In the genomic region with DNA sequence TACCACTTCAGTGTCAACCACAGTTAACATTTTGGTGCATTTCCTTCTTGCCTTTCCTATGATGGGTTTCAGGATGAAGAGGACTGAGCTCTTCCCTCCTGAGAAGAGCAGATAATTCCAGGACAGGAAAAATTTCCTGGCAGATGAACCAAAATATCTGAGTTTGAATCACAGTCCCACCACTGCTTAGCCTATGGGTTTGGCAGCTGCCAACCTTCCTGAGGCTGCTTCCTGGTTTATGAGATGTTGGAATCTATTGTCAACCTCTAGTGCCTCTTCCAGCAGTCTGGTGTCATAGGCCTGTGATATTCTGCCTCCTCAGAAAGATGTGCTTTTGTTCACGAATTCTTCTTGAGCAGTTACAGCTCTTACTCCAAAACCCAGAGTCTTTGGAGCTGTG, we compare ENCODE assay signal across 32 cellular contexts.
DNase-seq lines count a peak whose midpoint lies in the region; ATAC-seq, FAIRE-seq and TF ChIP-seq lines count a peak whose summit lies in the region.
"Had no signal": no experiment of that assay in that cellular context is flagged by ENCODE, and none has a peak within 500 bp of the region (broad histone marks: within the 10 kb centered on the region; RNA-seq: fewer than 3 reads in every experiment).

No MANE protein-coding gene starts in this region.

- no peak overlapping the region for H3K4me3 ChIP-seq in MG63
- H3K4me3 ChIP-seq in astrocyte (ENCODE audit: insufficient read depth, low read depth, low read length), result no peak overlapping the region
- H3K4me3 ChIP-seq in keratinocyte (ENCODE audit: control insufficient read depth in 2 of 3, extremely low read depth in 1 of 3, insufficient read depth in 2 of 3, low read depth in 1 of 3, low read length in 3 of 3), result no peak overlapping the region
- H3K4me3 ChIP-seq: A549, hepatocyte, psoas muscle, SJCRH30, testis, uterus had no signal

- H3K79me2 ChIP-seq in astrocyte (ENCODE audit: insufficient read depth, low read length) (no peaks in the 10 kb centered on the region), keratinocyte (ENCODE audit: control insufficient read depth, insufficient read depth, low read length) (no peaks in the 10 kb centered on the region)
- H3K79me2 ChIP-seq: hepatocyte had no signal

- H3K9me3 ChIP-seq in MG63, result no peaks in the 10 kb centered on the region
- H3K9me3 ChIP-seq in astrocyte (ENCODE audit: insufficient read depth, low read depth, low read length), result no peaks in the 10 kb centered on the region
- no peaks in the 10 kb centered on the region for H3K9me3 ChIP-seq in keratinocyte (ENCODE audit: control insufficient read depth, low read depth, low read length)
- H3K9me3 ChIP-seq: A549, neutrophil, psoas muscle, SJCRH30, testis, uterus had no signal

- H3K4me3 Mint-ChIP-seq in astrocyte (ENCODE audit: unreplicated experiment), result no peak overlapping the region
- no peak overlapping the region for H3K4me3 Mint-ChIP-seq in T-helper 2 cell treated with Interferon-gamma antibody and Interleukin-4, amounts not matched to agents 5 μg/mL and 100 μg/mL, for 36 hours
- H3K4me3 Mint-ChIP-seq: activated CD4-positive, alpha-beta memory T cell treated with anti-CD3 and anti-CD28 coated beads for 36 hours; activated naive CD4-positive, alpha-beta T cell treated with anti-CD3 and anti-CD28 coated beads, Interleukin-2, amount 10 ng/mL, durations not matched to agents 7 days and 5 days; CD4-positive, alpha-beta memory T cell; naive B cell had no signal

- no peaks in the 10 kb centered on the region for H3K27me3 ChIP-seq in MG63
- no peaks in the 10 kb centered on the region for H3K27me3 ChIP-seq in astrocyte (ENCODE audit: insufficient read depth, low read length)
- no peaks in the 10 kb centered on the region for H3K27me3 ChIP-seq in keratinocyte (ENCODE audit: control insufficient read depth, extremely low read depth, insufficient read depth, low read length)
- H3K27me3 ChIP-seq: brain microvascular endothelial cell, hepatocyte, neutrophil, SJCRH30, testis, uterus had no signal

- FAIRE-seq in astrocyte (lab: Jason Lieb, UNC), result no peak
- peak; percentile 29 for FAIRE-seq in keratinocyte (lab: Jason Lieb, UNC)
- FAIRE-seq: A549, frontal cortex, G401.6, GM19239, TTC549 had no signal

- H3K9ac ChIP-seq in astrocyte (ENCODE audit: low read length), result no peak overlapping the region
- no peak overlapping the region for H3K9ac ChIP-seq in keratinocyte (ENCODE audit: control insufficient read depth, extremely low read depth, insufficient read depth, low read length)

- H3K27ac ChIP-seq in astrocyte (ENCODE audit: low read depth, low read length) (no peak overlapping the region), keratinocyte (ENCODE audit: control insufficient read depth, insufficient read depth, low read length) (peak overlapping the region; percentile 17)
- H3K27ac ChIP-seq: brain microvascular endothelial cell, hepatocyte, neutrophil, psoas muscle, SJCRH30, testis, uterus had no signal

- peak overlapping the region; percentile 19 for H3K4me2 ChIP-seq in astrocyte (ENCODE audit: low read length)
- H3K4me2 ChIP-seq in keratinocyte (ENCODE audit: control insufficient read depth, extremely low read depth, insufficient read depth, low read depth, low read length), result peak overlapping the region; percentile 37
- H3K4me2 ChIP-seq: A549, hepatocyte had no signal

- H3K9me1 ChIP-seq in keratinocyte (ENCODE audit: control insufficient read depth, extremely low read depth, insufficient read depth, low read length), result no peaks in the 10 kb centered on the region

- dilution Hi-C loops in keratinocyte (cut with MboI; ENCODE audit: extremely low pct_ligation_motif_present, low sequenced_read_pairs), result no loop called here

- no peak for ATAC-seq in GM18858 (IDR thresholded peaks at IDR 0.05; ENCODE audit: unreplicated experiment)
- no peak for ATAC-seq in GM21526 (IDR thresholded peaks at IDR 0.05; ENCODE audit: low FRiP score, unreplicated experiment)

- peaks cover 7% of the 10 kb centered on the region for H3K36me3 Mint-ChIP-seq in astrocyte (ENCODE audit: low read depth, unreplicated experiment)
- no peaks in the 10 kb centered on the region for H3K36me3 Mint-ChIP-seq in T-helper 2 cell treated with Interferon-gamma antibody and Interleukin-4, amounts not matched to agents 5 μg/mL and 100 μg/mL, for 36 hours (ENCODE audit: low read depth)
- H3K36me3 Mint-ChIP-seq: activated CD4-positive, alpha-beta memory T cell treated with anti-CD3 and anti-CD28 coated beads for 36 hours; activated naive CD4-positive, alpha-beta T cell treated with anti-CD3 and anti-CD28 coated beads, Interleukin-2, amount 10 ng/mL, durations not matched to agents 7 days and 5 days; CD4-positive, alpha-beta memory T cell; naive B cell had no signal

- H3K4me1 Mint-ChIP-seq in astrocyte (ENCODE audit: low read depth, unreplicated experiment), result peaks cover 30% of the 10 kb centered on the region
- H3K4me1 Mint-ChIP-seq in T-helper 2 cell treated with Interferon-gamma antibody and Interleukin-4, amounts not matched to agents 5 μg/mL and 100 μg/mL, for 36 hours (ENCODE audit: low read depth), result no peaks in the 10 kb centered on the region
- H3K4me1 Mint-ChIP-seq: activated naive CD4-positive, alpha-beta T cell treated with anti-CD3 and anti-CD28 coated beads, Interleukin-2, amount 10 ng/mL, durations not matched to agents 7 days and 5 days; CD4-positive, alpha-beta memory T cell; naive B cell had no signal

- H4K20me1 ChIP-seq in astrocyte (ENCODE audit: insufficient read depth, low read length), result no peaks in the 10 kb centered on the region
- no peaks in the 10 kb centered on the region for H4K20me1 ChIP-seq in keratinocyte (ENCODE audit: control insufficient read depth, extremely low read depth, insufficient read depth, low read length)

- no peaks in the 10 kb centered on the region for H3K27me3 Mint-ChIP-seq in astrocyte (ENCODE audit: low read depth, unreplicated experiment)
- no peaks in the 10 kb centered on the region for H3K27me3 Mint-ChIP-seq in T-helper 2 cell treated with Interferon-gamma antibody and Interleukin-4, amounts not matched to agents 5 μg/mL and 100 μg/mL, for 36 hours (ENCODE audit: low read depth)

- in situ Hi-C loops in ACHN (cut with HindIII; ENCODE audit: low pct_ligation_motif_present, low pct_unique_long_range_greater_than_20kb, low sequenced_read_pairs), result no loop called here

- TF ChIP-seq CTCF in astrocyte (IDR thresholded peaks at IDR 0.05; ENCODE audit: insufficient read depth, low read depth, low read length), result no peak
- TF ChIP-seq CTCF in keratinocyte (optimal IDR thresholded peaks at IDR 0.05 in 1 of 3, IDR thresholded peaks at IDR 0.05 in 1 of 3, conservative IDR thresholded peaks at IDR 0.05 in 1 of 3; ENCODE audit: extremely low read depth in 1 of 3, insufficient read depth in 2 of 3, low read length in 3 of 3), result no peak

- H3K27ac Mint-ChIP-seq in astrocyte (ENCODE audit: unreplicated experiment), result no peak overlapping the region
- H3K27ac Mint-ChIP-seq in T-helper 2 cell treated with Interferon-gamma antibody and Interleukin-4, amounts not matched to agents 5 μg/mL and 100 μg/mL, for 36 hours, result no peak overlapping the region
- H3K27ac Mint-ChIP-seq: activated CD4-positive, alpha-beta memory T cell treated with anti-CD3 and anti-CD28 coated beads for 36 hours; activated naive CD4-positive, alpha-beta T cell treated with anti-CD3 and anti-CD28 coated beads, Interleukin-2, amount 10 ng/mL, durations not matched to agents 7 days and 5 days; CD4-positive, alpha-beta memory T cell; naive B cell had no signal

- H3K9me3 Mint-ChIP-seq in astrocyte (ENCODE audit: unreplicated experiment), result no peaks in the 10 kb centered on the region
- no peaks in the 10 kb centered on the region for H3K9me3 Mint-ChIP-seq in T-helper 2 cell treated with Interferon-gamma antibody and Interleukin-4, amounts not matched to agents 5 μg/mL and 100 μg/mL, for 36 hours
- H3K9me3 Mint-ChIP-seq: activated CD4-positive, alpha-beta memory T cell treated with anti-CD3 and anti-CD28 coated beads for 36 hours; activated naive CD4-positive, alpha-beta T cell treated with anti-CD3 and anti-CD28 coated beads, Interleukin-2, amount 10 ng/mL, durations not matched to agents 7 days and 5 days had no signal

- peak; percentile 11 for DNase-seq in ACHN
- DNase-seq in MG63, result peak; percentile 73
- DNase-seq in astrocyte (ENCODE audit: low read depth), result no peak
- DNase-seq in keratinocyte (ENCODE audit: low read depth, low spot score), result no peak
- DNase-seq in T-helper 2 cell treated with Interferon-gamma antibody and Interleukin-4, amounts not matched to agents 5 μg/mL and 100 μg/mL, for 36 hours (ENCODE audit: low spot score), result no peak
- no peak for DNase-seq in putamen (ENCODE audit: low spot score)
- DNase-seq: activated CD4-positive, alpha-beta memory T cell treated with anti-CD3 and anti-CD28 coated beads for 36 hours; activated CD4-positive, CD25-positive, alpha-beta regulatory T cell treated with anti-CD3 and anti-CD28 coated beads, Interleukin-2, amount 50 U/mL, for 72 hours; activated CD8-positive, alpha-beta memory T cell treated with anti-CD3 and anti-CD28 coated beads, Interleukin-2, amount 50 U/mL, for 48 hours; activated naive CD4-positive, alpha-beta T cell treated with anti-CD3 and anti-CD28 coated beads, Interleukin-2, amount 10 ng/mL, durations not matched to agents 7 days and 5 days; brain microvascular endothelial cell; CD4-positive, alpha-beta memory T cell; effector memory CD4-positive, alpha-beta T cell; HCEC 1CT; KBM-7; naive B cell; NCI-H146; NCI-H526 treated with DMSO at 0.1 percent for 48 hours; psoas muscle; SJCRH30; stimulated activated naive CD4-positive, alpha-beta T cell treated with Interleukin-2 at 50 U/mL for 16 hours; testis; uterus had no signal

- H3K4me1 ChIP-seq in astrocyte (ENCODE audit: insufficient read depth, low read length) (peaks cover 28% of the 10 kb centered on the region), keratinocyte (ENCODE audit: control insufficient read depth, extremely low read depth, insufficient read depth, low read length) (peaks cover 27% of the 10 kb centered on the region)
- H3K4me1 ChIP-seq: psoas muscle, uterus had no signal

- H2AFZ ChIP-seq in astrocyte (ENCODE audit: low read depth, low read length) (peak overlapping the region; percentile 7), keratinocyte (ENCODE audit: control insufficient read depth, low read length) (peak overlapping the region; percentile 71)
- H2AFZ ChIP-seq: hepatocyte had no signal

- H3K36me3 ChIP-seq in MG63 (no peaks in the 10 kb centered on the region), astrocyte (ENCODE audit: insufficient read depth, low read length) (no peaks in the 10 kb centered on the region), keratinocyte (ENCODE audit: control insufficient read depth in 2 of 2, extremely low read depth in 1 of 2, insufficient read depth in 2 of 2, low read length in 2 of 2) (no peaks in the 10 kb centered on the region)
- H3K36me3 ChIP-seq: brain microvascular endothelial cell, neutrophil, SJCRH30, uterus had no signal

Comparison
In these comparisons a context has a peak if more than half of its experiments do, and no peak if none do; other contexts are left out.
1. DNase-seq: peak in ACHN (single experiment) and MG63 (single experiment); none in astrocyte (single experiment), keratinocyte (single experiment), T-helper 2 cell treated with Interferon-gamma antibody and Interleukin-4, amounts not matched to agents 5 μg/mL and 100 μg/mL, for 36 hours (single experiment) and putamen (single experiment).